ENCODE assay signal across 8 cellular contexts in genomic region chr3:110734524-110734923, GRCh38.
"Had no signal": no experiment of that assay in that cellular context is flagged by ENCODE, and none has a peak within 500 bp of the region (broad histone marks: within the 10 kb centered on the region; RNA-seq: fewer than 3 reads in every experiment).

No MANE protein-coding gene starts in this region.

- H3K4me1 ChIP-seq: HAP-1 had no signal

- H3K9me3 Mint-ChIP-seq: HFFc6 had no signal

- H3K4me3 ChIP-seq: HAP-1, K562 had no signal

- H3K27ac Mint-ChIP-seq: HFFc6 had no signal

- DNase-seq: GOT3, H7, HFFc6, IMR-90 had no signal

- H3K36me3 ChIP-seq: HAP-1 had no signal

- H3K9me3 ChIP-seq: HAP-1 had no signal

- H3K4me3 Mint-ChIP-seq: HFFc6 had no signal

- ATAC-seq: HCT116, K562 had no signal

- H3K27ac ChIP-seq: HL-60 had no signal
